In the genomic region with DNA sequence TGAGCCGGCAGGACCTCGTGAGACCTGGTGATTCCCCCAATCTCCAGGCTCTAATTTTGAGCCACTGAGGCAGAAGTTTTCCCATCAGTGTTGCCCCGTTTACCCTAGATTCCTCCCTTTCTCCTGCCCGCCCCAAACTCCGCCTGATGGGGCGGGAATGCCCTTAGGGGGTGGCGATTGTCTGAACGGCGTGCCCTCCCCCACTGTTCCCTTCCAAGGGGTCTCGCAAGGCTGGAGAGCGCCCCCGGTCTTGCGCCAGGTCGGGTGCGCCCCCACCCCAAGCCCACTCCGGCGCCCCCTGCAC, we compare ENCODE assay signal across 1 cellular context.
TF ChIP-seq lines count a peak whose summit lies in the region.

No MANE protein-coding gene starts in this region.

TF ChIP-seq in HCT116, 20 proteins besides CTCF, POLR2A, EP300 and RAD21 (continued from another document):
- TF ChIP-seq, protein P1, sequence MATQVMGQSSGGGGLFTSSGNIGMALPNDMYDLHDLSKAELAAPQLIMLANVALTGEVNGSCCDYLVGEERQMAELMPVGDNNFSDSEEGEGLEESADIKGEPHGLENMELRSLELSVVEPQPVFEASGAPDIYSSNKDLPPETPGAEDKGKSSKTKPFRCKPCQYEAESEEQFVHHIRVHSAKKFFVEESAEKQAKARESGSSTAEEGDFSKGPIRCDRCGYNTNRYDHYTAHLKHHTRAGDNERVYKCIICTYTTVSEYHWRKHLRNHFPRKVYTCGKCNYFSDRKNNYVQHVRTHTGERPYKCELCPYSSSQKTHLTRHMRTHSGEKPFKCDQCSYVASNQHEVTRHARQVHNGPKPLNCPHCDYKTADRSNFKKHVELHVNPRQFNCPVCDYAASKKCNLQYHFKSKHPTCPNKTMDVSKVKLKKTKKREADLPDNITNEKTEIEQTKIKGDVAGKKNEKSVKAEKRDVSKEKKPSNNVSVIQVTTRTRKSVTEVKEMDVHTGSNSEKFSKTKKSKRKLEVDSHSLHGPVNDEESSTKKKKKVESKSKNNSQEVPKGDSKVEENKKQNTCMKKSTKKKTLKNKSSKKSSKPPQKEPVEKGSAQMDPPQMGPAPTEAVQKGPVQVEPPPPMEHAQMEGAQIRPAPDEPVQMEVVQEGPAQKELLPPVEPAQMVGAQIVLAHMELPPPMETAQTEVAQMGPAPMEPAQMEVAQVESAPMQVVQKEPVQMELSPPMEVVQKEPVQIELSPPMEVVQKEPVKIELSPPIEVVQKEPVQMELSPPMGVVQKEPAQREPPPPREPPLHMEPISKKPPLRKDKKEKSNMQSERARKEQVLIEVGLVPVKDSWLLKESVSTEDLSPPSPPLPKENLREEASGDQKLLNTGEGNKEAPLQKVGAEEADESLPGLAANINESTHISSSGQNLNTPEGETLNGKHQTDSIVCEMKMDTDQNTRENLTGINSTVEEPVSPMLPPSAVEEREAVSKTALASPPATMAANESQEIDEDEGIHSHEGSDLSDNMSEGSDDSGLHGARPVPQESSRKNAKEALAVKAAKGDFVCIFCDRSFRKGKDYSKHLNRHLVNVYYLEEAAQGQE (IDR thresholded peaks at IDR 0.05; ENCODE audit: low read depth), result no peak
- TF ChIP-seq FOSL1 (IDR thresholded peaks at IDR 0.05; ENCODE audit: low read depth), result no peak
- no peak for TF ChIP-seq SIN3A (IDR thresholded peaks at IDR 0.05; ENCODE audit: low read depth)
- no peak for TF ChIP-seq EGR1 (IDR thresholded peaks at IDR 0.05; ENCODE audit: low read depth)
TF ChIP-seq in HCT116: peak in this region for 0.
